In the genomic region with DNA sequence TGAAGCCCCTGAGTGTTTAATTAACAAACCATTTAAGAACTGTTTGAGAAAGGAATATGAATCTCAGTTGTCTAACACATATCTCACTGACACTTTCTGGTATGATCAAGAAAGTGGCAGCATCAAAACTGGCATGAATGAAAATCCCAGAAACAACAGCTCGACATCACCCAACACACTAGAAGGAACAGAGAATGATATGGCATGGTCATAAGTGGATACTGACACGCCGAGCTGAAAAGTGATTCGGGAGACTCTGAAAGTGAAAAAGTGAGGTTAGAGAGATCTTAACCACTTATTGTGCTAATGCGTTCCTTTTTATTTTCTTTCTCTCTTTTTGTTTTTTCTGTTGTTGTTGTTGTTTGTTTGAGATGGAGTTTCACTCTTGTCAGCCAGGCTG, we compare ENCODE assay signal across 26 cellular contexts. TPM values are rescaled to one million over a fixed set of nuclear protein-coding genes. Genes with fewer than 3 reads are reported as not detected.
A peak's percentile ranks its signal among the peaks of the same experiment; 100 is the strongest.
DNase-seq lines count a peak whose midpoint lies in the region; ATAC-seq and TF ChIP-seq lines count a peak whose summit lies in the region.
"Had no signal": no experiment of that assay in that cellular context is flagged by ENCODE, and none has a peak within 500 bp of the region (broad histone marks: within the 10 kb centered on the region; RNA-seq: fewer than 3 reads in every experiment).

No MANE protein-coding gene starts in this region.

- no peak overlapping the region for H3K4me3 ChIP-seq in neural progenitor cell
- no peak overlapping the region for H3K4me3 ChIP-seq in mucosa of descending colon
- no peak overlapping the region for H3K4me3 ChIP-seq in esophagus muscularis mucosa
- H3K4me3 ChIP-seq: BLaER1 treated with 17β-estradiol and CSF1 and Interleukin-3, amounts not matched to agents 10 nM and 100 nM; PC-9; SK-N-MC had no signal

- peak overlapping the region; percentile 16 for H3K4me3 Mint-ChIP-seq in activated naive CD4-positive, alpha-beta T cell treated with anti-CD3 and anti-CD28 coated beads, Interleukin-2, amount 50 U/mL, for 24 hours
- H3K4me3 Mint-ChIP-seq in activated naive CD4-positive, alpha-beta T cell treated with anti-CD3 and anti-CD28 coated beads, Interleukin-2, amount 10 ng/mL, durations not matched to agents 7 days and 5 days, result no peak overlapping the region
- H3K4me3 Mint-ChIP-seq in T-helper 17 cell, result no peak overlapping the region
- no peak overlapping the region for H3K4me3 Mint-ChIP-seq in neural progenitor cell
- H3K4me3 Mint-ChIP-seq: CD4-positive, alpha-beta memory T cell had no signal

- no peak overlapping the region for H3K27ac ChIP-seq in neural progenitor cell
- H3K27ac ChIP-seq in esophagus muscularis mucosa (replicated peaks in 1 of 4), result peak overlapping the region in 1 of 4 donors; percentile 45
- H3K27ac ChIP-seq: 22Rv1; BLaER1 treated with 17β-estradiol and CSF1 and Interleukin-3, amounts not matched to agents 10 nM and 100 nM; PC-9; SK-N-MC had no signal

- intact Hi-C loops in mucosa of descending colon (cut with DNase I, micrococcal nuclease), result no loop called here
- intact Hi-C loops in esophagus muscularis mucosa (cut with DNase I), result no loop called here
- intact Hi-C loops in posterior cingulate gyrus (cut with DNase I), result no loop called here

- WGBS in esophagus muscularis mucosa, result 78% methylated on average over 5 of the region's 5 CpGs

- CTCF ChIA-PET in activated naive CD4-positive, alpha-beta T cell treated with anti-CD3 and anti-CD28 coated beads, Interleukin-2, amount 10 ng/mL, durations not matched to agents 7 days and 5 days (lab: Charles Lee), result interaction anchor here (1.8 kb wide), 1 partner anchor 16 kb away, joined by 14 read pairs; no protein-coding TSS in a partner anchor

- no peaks in the 10 kb centered on the region for H3K79me2 ChIP-seq in neural progenitor cell (ENCODE audit: low read depth)

- H3K36me3 ChIP-seq in neural progenitor cell, result no peaks in the 10 kb centered on the region
- H3K36me3 ChIP-seq in mucosa of descending colon (ENCODE audit: low read depth), result no peaks in the 10 kb centered on the region
- H3K36me3 ChIP-seq in esophagus muscularis mucosa, result peaks cover 0 to 6% (median 2%) of the 10 kb centered on the region in 4 donors
- H3K36me3 ChIP-seq: BLaER1 treated with 17β-estradiol and CSF1 and Interleukin-3, amounts not matched to agents 10 nM and 100 nM had no signal

- no peak overlapping the region for H3K9ac ChIP-seq in neural progenitor cell
- H3K9ac ChIP-seq: BLaER1 treated with 17β-estradiol and CSF1 and Interleukin-3, amounts not matched to agents 10 nM and 100 nM had no signal

- no peaks in the 10 kb centered on the region for H3K9me3 Mint-ChIP-seq in activated naive CD4-positive, alpha-beta T cell treated with anti-CD3 and anti-CD28 coated beads, Interleukin-2, amount 50 U/mL, for 24 hours
- H3K9me3 Mint-ChIP-seq in activated naive CD4-positive, alpha-beta T cell treated with anti-CD3 and anti-CD28 coated beads, Interleukin-2, amount 10 ng/mL, durations not matched to agents 7 days and 5 days, result no peaks in the 10 kb centered on the region
- H3K9me3 Mint-ChIP-seq in neural progenitor cell, result peaks cover 6% of the 10 kb centered on the region

- H3K4me1 ChIP-seq in neural progenitor cell (peaks cover 19% of the 10 kb centered on the region), mucosa of descending colon (ENCODE audit: low read depth) (no peaks in the 10 kb centered on the region), esophagus muscularis mucosa (peaks cover 21 to 87% (median 67%) of the 10 kb centered on the region in 4 donors)

- no peak for DNase-seq in activated naive CD4-positive, alpha-beta T cell treated with anti-CD3 and anti-CD28 coated beads, Interleukin-2, amount 10 ng/mL, durations not matched to agents 7 days and 5 days
- DNase-seq in T-helper 17 cell (no peak), neural progenitor cell (ENCODE audit: low spot score) (no peak), mucosa of descending colon (no peak), esophagus muscularis mucosa (ENCODE audit: extremely low spot score) (no peak), posterior cingulate gyrus (no peak)
- DNase-seq: CD4-positive, alpha-beta memory T cell; DMS153; GOT3; HCEC 1CT; Karpas-422; MV-4-11; NCI-H1105 treated with DMSO at 0.1 percent for 48 hours; NCI-H1694 treated with DMSO at 0.1 percent for 48 hours; NCI-H2107; NCI-H446 treated with DMSO at 0.1 percent for 48 hours; NCI-H526 treated with DMSO at 0.1 percent for 48 hours; PC-9; RPMI8226; SHP77 treated with DMSO at 0.1 percent for 48 hours; SW 1271 had no signal

- H2AFZ ChIP-seq in neural progenitor cell (replicated peaks), result no peak overlapping the region
- H2AFZ ChIP-seq: PC-9 had no signal

- no peak overlapping the region for H3K4me2 ChIP-seq in neural progenitor cell
- H3K4me2 ChIP-seq: PC-9 had no signal

- no peak for TF ChIP-seq POLR2A in esophagus muscularis mucosa (IDR thresholded peaks at IDR 0.05; ENCODE audit: low read depth)

- no peaks in the 10 kb centered on the region for H3K9me3 ChIP-seq in T-helper 17 cell (ENCODE audit: control insufficient read depth, low read length, poor library complexity, severe bottlenecking)
- no peaks in the 10 kb centered on the region for H3K9me3 ChIP-seq in neural progenitor cell (ENCODE audit: low read depth)
- no peaks in the 10 kb centered on the region for H3K9me3 ChIP-seq in mucosa of descending colon
- no peaks in the 10 kb centered on the region for H3K9me3 ChIP-seq in esophagus muscularis mucosa
- H3K9me3 ChIP-seq: BLaER1 treated with 17β-estradiol and CSF1 and Interleukin-3, amounts not matched to agents 10 nM and 100 nM had no signal

- TF ChIP-seq EP300 in esophagus muscularis mucosa (IDR thresholded peaks at IDR 0.05), result no peak

- peaks cover 10% of the 10 kb centered on the region for H3K4me1 Mint-ChIP-seq in activated naive CD4-positive, alpha-beta T cell treated with anti-CD3 and anti-CD28 coated beads, Interleukin-2, amount 50 U/mL, for 24 hours
- peaks cover 18% of the 10 kb centered on the region for H3K4me1 Mint-ChIP-seq in activated naive CD4-positive, alpha-beta T cell treated with anti-CD3 and anti-CD28 coated beads, Interleukin-2, amount 10 ng/mL, durations not matched to agents 7 days and 5 days
- H3K4me1 Mint-ChIP-seq in T-helper 17 cell (peaks cover 12% of the 10 kb centered on the region), neural progenitor cell (peaks cover 50% of the 10 kb centered on the region)

- no peaks in the 10 kb centered on the region for H3K36me3 Mint-ChIP-seq in activated naive CD4-positive, alpha-beta T cell treated with anti-CD3 and anti-CD28 coated beads, Interleukin-2, amount 50 U/mL, for 24 hours
- no peaks in the 10 kb centered on the region for H3K36me3 Mint-ChIP-seq in activated naive CD4-positive, alpha-beta T cell treated with anti-CD3 and anti-CD28 coated beads, Interleukin-2, amount 10 ng/mL, durations not matched to agents 7 days and 5 days
- H3K36me3 Mint-ChIP-seq in T-helper 17 cell (ENCODE audit: low read depth), result peaks cover 2% of the 10 kb centered on the region
- peaks cover 1% of the 10 kb centered on the region for H3K36me3 Mint-ChIP-seq in neural progenitor cell
- H3K36me3 Mint-ChIP-seq: CD4-positive, alpha-beta memory T cell had no signal

- H3F3A ChIP-seq in neural progenitor cell (ENCODE audit: low read depth), result peaks cover 5% of the 10 kb centered on the region

- ATAC-seq in HG02870 (IDR thresholded peaks at IDR 0.05; ENCODE audit: unreplicated experiment) (peak; percentile 60), T-helper 17 cell (no peak), mucosa of descending colon (no peak)

- H3K27me3 ChIP-seq in neural progenitor cell (no peaks in the 10 kb centered on the region), esophagus muscularis mucosa (no peaks in the 10 kb centered on the region)

- no peak overlapping the region for H3K27ac Mint-ChIP-seq in activated naive CD4-positive, alpha-beta T cell treated with anti-CD3 and anti-CD28 coated beads, Interleukin-2, amount 50 U/mL, for 24 hours
- no peak overlapping the region for H3K27ac Mint-ChIP-seq in activated naive CD4-positive, alpha-beta T cell treated with anti-CD3 and anti-CD28 coated beads, Interleukin-2, amount 10 ng/mL, durations not matched to agents 7 days and 5 days
- H3K27ac Mint-ChIP-seq in T-helper 17 cell, result peak overlapping the region; percentile 27
- peak overlapping the region; percentile 15 for H3K27ac Mint-ChIP-seq in neural progenitor cell

- H3K27me3 Mint-ChIP-seq in activated naive CD4-positive, alpha-beta T cell treated with anti-CD3 and anti-CD28 coated beads, Interleukin-2, amount 50 U/mL, for 24 hours, result no peaks in the 10 kb centered on the region
- H3K27me3 Mint-ChIP-seq in activated naive CD4-positive, alpha-beta T cell treated with anti-CD3 and anti-CD28 coated beads, Interleukin-2, amount 10 ng/mL, durations not matched to agents 7 days and 5 days, result peaks cover 19% of the 10 kb centered on the region
- peaks cover 12% of the 10 kb centered on the region for H3K27me3 Mint-ChIP-seq in T-helper 17 cell
- H3K27me3 Mint-ChIP-seq in neural progenitor cell (ENCODE audit: insufficient read depth, low read depth), result peaks cover 16% of the 10 kb centered on the region

- H4K20me1 ChIP-seq in neural progenitor cell (ENCODE audit: low read depth), result no peaks in the 10 kb centered on the region

- no peak for TF ChIP-seq CTCF in neural progenitor cell (IDR thresholded peaks at IDR 0.05)
- no peak for TF ChIP-seq CTCF in mucosa of descending colon (IDR thresholded peaks at IDR 0.05)
- no peak for TF ChIP-seq CTCF in esophagus muscularis mucosa (IDR thresholded peaks at IDR 0.05)

RNA-seq across cellular contexts. Expression of gene MRPL35, which starts 37.9 kb away (rescaled TPM):
- 1 to 10 TPM; 9.0 to 9.6 TPM for total RNA-seq in T-helper 17 cell
- 24.8 and 38.1 TPM in 2 replicates for total RNA-seq in neural progenitor cell (ENCODE audit: low replicate concordance)
- total RNA-seq in mucosa of descending colon, result 10 to 100 TPM; 61.6 to 86.7 (median 75.3) TPM
- 10 to 100 TPM; 28.0 to 37.8 (median 32.4) TPM for total RNA-seq in esophagus muscularis mucosa

RNA-seq across cellular contexts. Expression of gene IMMT, which starts 41.9 kb away (rescaled TPM):
- 10 to 100 TPM; 57.8 to 61.3 TPM for total RNA-seq in T-helper 17 cell
- 71.3 and 93.3 TPM in 2 replicates for total RNA-seq in neural progenitor cell (ENCODE audit: low replicate concordance)
- total RNA-seq in mucosa of descending colon, result 100 to 1,000 TPM; 106 to 121 (median 107) TPM
- 10 to 100 TPM; 53.5 to 68.1 (median 66.6) TPM for total RNA-seq in esophagus muscularis mucosa

Comparison
In these comparisons a context has a peak if more than half of its experiments do, and no peak if none do; other contexts are left out.
1. H3K27ac Mint-ChIP-seq: peak in T-helper 17 cell (single experiment) and neural progenitor cell (single experiment); none in activated naive CD4-positive, alpha-beta T cell treated with anti-CD3 and anti-CD28 coated beads, Interleukin-2, amount 50 U/mL, for 24 hours (single experiment) and activated naive CD4-positive, alpha-beta T cell treated with anti-CD3 and anti-CD28 coated beads, Interleukin-2, amount 10 ng/mL, durations not matched to agents 7 days and 5 days (single experiment).